ENCODE assay signal across 18 cellular contexts in genomic region chrX:128460835-128461234, GRCh38.
A peak's percentile ranks its signal among the peaks of the same experiment; 100 is the strongest.
DNase-seq lines count a peak whose midpoint lies in the region; ATAC-seq and TF ChIP-seq lines count a peak whose summit lies in the region.
"Had no signal": no experiment of that assay in that cellular context is flagged by ENCODE, and none has a peak within 500 bp of the region (broad histone marks: within the 10 kb centered on the region; RNA-seq: fewer than 3 reads in every experiment).

No MANE protein-coding gene starts in this region.

- H3K4me3 ChIP-seq in H7 (ENCODE audit: insufficient read depth, low read depth, low read length) (no peak overlapping the region), liver (ENCODE audit: low read depth in 1 of 3, low read length in 3 of 3) (no peak overlapping the region)
- H3K4me3 ChIP-seq: heart right ventricle had no signal

- no peaks in the 10 kb centered on the region for H3K4me1 ChIP-seq in liver (ENCODE audit: control insufficient read depth in 4 of 4, insufficient read depth in 4 of 4, low read length in 3 of 4)
- H3K4me1 ChIP-seq: heart right ventricle had no signal

- peaks cover 4% of the 10 kb centered on the region for H3K9me3 Mint-ChIP-seq in WTC11
- H3K9me3 Mint-ChIP-seq: activated CD4-positive, alpha-beta memory T cell treated with anti-CD3 and anti-CD28 coated beads, Interleukin-2, amount 10 ng/mL, durations not matched to agents 7 days and 5 days had no signal

- DNase-seq in H7, result peak; percentile 27
- peak; percentile 1 for DNase-seq in NCI-H524 treated with DMSO at 0.1 percent for 48 hours (lab: John Stamatoyannopoulos, UW)
- no peak for DNase-seq in WTC11 (ENCODE audit: low spot score)
- no peak for DNase-seq in left cardiac atrium
- no peak for DNase-seq in erythroblast (lab: John Stamatoyannopoulos, UW)
- no peak for DNase-seq in SHP77 (lab: John Stamatoyannopoulos, UW)
- DNase-seq: activated CD4-positive, alpha-beta memory T cell treated with anti-CD3 and anti-CD28 coated beads, Interleukin-2, amount 10 ng/mL, durations not matched to agents 7 days and 5 days; anterior cingulate cortex; CD4-positive, alpha-beta T cell; GDM1; heart right ventricle; T1000 had no signal

- POLR2A ChIA-PET in WTC11 (lab: Charles Lee), result no interaction called here

- no peaks in the 10 kb centered on the region; the same call in 1 of the 2 replicates for H3K36me3 Mint-ChIP-seq in WTC11
- H3K36me3 Mint-ChIP-seq: stimulated activated effector memory CD8-positive, alpha-beta T cell treated with anti-CD3 and anti-CD28 coated beads, Interleukin-12 subunit alpha, Interleukin-12 subunit beta, amount 100 ng/mL, for 72 hours had no signal

- H3K9ac ChIP-seq in liver (ENCODE audit: low read depth in 1 of 2, low read length in 2 of 2), result no peak overlapping the region

- no peaks in the 10 kb centered on the region for H3K4me1 Mint-ChIP-seq in WTC11
- H3K4me1 Mint-ChIP-seq: activated CD4-positive, alpha-beta memory T cell treated with anti-CD3 and anti-CD28 coated beads, Interleukin-2, amount 10 ng/mL, durations not matched to agents 7 days and 5 days; nephron; stimulated activated effector memory CD8-positive, alpha-beta T cell treated with anti-CD3 and anti-CD28 coated beads, Interleukin-12 subunit alpha, Interleukin-12 subunit beta, amount 100 ng/mL, for 72 hours had no signal

- ATAC-seq in WTC11, result peak; percentile 47; the same call in 1 of the 2 replicates
- no peak for ATAC-seq in left cardiac atrium
- ATAC-seq: heart right ventricle; Right ventricle myocardium inferior; sciatic nerve; stimulated activated effector memory CD8-positive, alpha-beta T cell treated with anti-CD3 and anti-CD28 coated beads, Interleukin-12 subunit alpha, Interleukin-12 subunit beta, amount 100 ng/mL, for 72 hours had no signal

- intact Hi-C loops in left cardiac atrium (cut with DNase I), result no loop called here

- H3K36me3 ChIP-seq in H7 (replicated peaks; ENCODE audit: control insufficient read depth, insufficient read depth, low read length) (no peaks in the 10 kb centered on the region), liver (ENCODE audit: control insufficient read depth in 4 of 4, insufficient read depth in 3 of 4, low read depth in 1 of 4, low read length in 3 of 4) (no peaks in the 10 kb centered on the region)
- H3K36me3 ChIP-seq: heart right ventricle had no signal

- WGBS in liver, result 53% methylated on average over 6 of the region's 6 CpGs

- H3K27me3 ChIP-seq in H7 (ENCODE audit: control insufficient read depth, insufficient read depth, low read length) (no peaks in the 10 kb centered on the region), liver (ENCODE audit: control insufficient read depth in 4 of 4, insufficient read depth in 4 of 4, low read length in 3 of 4) (peaks cover 0 to 3% (median 0%) of the 10 kb centered on the region in 4 donors)
- H3K27me3 ChIP-seq: heart right ventricle had no signal

- TF ChIP-seq CTCF in WTC11 (IDR thresholded peaks at IDR 0.05), result no peak
- TF ChIP-seq CTCF in liver (IDR thresholded peaks at IDR 0.05; ENCODE audit: low read depth, low read length, missing input control), result peak; percentile 8

- no peak for TF ChIP-seq RAD21 in liver (IDR thresholded peaks at IDR 0.05)

- H3K27me3 Mint-ChIP-seq in WTC11 (ENCODE audit: low read depth), result no peaks in the 10 kb centered on the region; the same call in 1 of the 2 replicates
- H3K27me3 Mint-ChIP-seq: activated CD4-positive, alpha-beta memory T cell treated with anti-CD3 and anti-CD28 coated beads, Interleukin-2, amount 10 ng/mL, durations not matched to agents 7 days and 5 days; CD4-positive, alpha-beta T cell had no signal

- H3K9me3 ChIP-seq in liver (ENCODE audit: control insufficient read depth in 4 of 4, low read length in 3 of 4), result no peaks in the 10 kb centered on the region

- H3K27ac Mint-ChIP-seq in WTC11, result no peak overlapping the region
- H3K27ac Mint-ChIP-seq: activated CD4-positive, alpha-beta memory T cell treated with anti-CD3 and anti-CD28 coated beads, Interleukin-2, amount 10 ng/mL, durations not matched to agents 7 days and 5 days; activated T-helper 2 cell treated with anti-CD3 and anti-CD28 coated beads, Interferon-gamma antibody, Interleukin-2, Interleukin-4, amounts not matched to agents 10 μg/mL and 5 μg/mL and 100 μg/mL, durations not matched to agents 14 hours and 24 hours and 36 hours; CD4-positive, alpha-beta T cell; nephron; stimulated activated effector memory CD8-positive, alpha-beta T cell treated with anti-CD3 and anti-CD28 coated beads, Interleukin-12 subunit alpha, Interleukin-12 subunit beta, amount 100 ng/mL, for 72 hours had no signal

- CTCF ChIA-PET in WTC11 (lab: Charles Lee), result interaction anchor here (0.7 kb wide), 1 partner anchor 52 kb away, joined by 3 read pairs; no protein-coding TSS in a partner anchor

- TF ChIP-seq POLR2A in erythroblast (IDR thresholded peaks at IDR 0.05; ENCODE audit: low read length), result no peak

- H3K4me3 Mint-ChIP-seq in WTC11, result no peak overlapping the region
- H3K4me3 Mint-ChIP-seq: activated CD4-positive, alpha-beta memory T cell treated with anti-CD3 and anti-CD28 coated beads, Interleukin-2, amount 10 ng/mL, durations not matched to agents 7 days and 5 days; CD4-positive, alpha-beta T cell; nephron; stimulated activated effector memory CD8-positive, alpha-beta T cell treated with anti-CD3 and anti-CD28 coated beads, Interleukin-12 subunit alpha, Interleukin-12 subunit beta, amount 100 ng/mL, for 72 hours had no signal

- H3K27ac ChIP-seq in liver (ENCODE audit: low read depth in 1 of 2, low read length in 2 of 2), result no peak overlapping the region
- H3K27ac ChIP-seq: heart right ventricle had no signal

TF ChIP-seq in WTC11, 78 proteins besides CTCF, POLR2A, EP300 and RAD21 (continues in another document):
- no peak for TF ChIP-seq JAZF1 (CRISPR knock-in tag; IDR thresholded peaks at IDR 0.05)
- no peak for TF ChIP-seq FOXP4 (CRISPR knock-in tag; IDR thresholded peaks at IDR 0.05)
- TF ChIP-seq E2F5 (CRISPR knock-in tag; IDR thresholded peaks at IDR 0.05), result no peak
- no peak for TF ChIP-seq ZNF263 (CRISPR knock-in tag; IDR thresholded peaks at IDR 0.05; ENCODE audit: low read depth)
- TF ChIP-seq GRHL2 (CRISPR knock-in tag; IDR thresholded peaks at IDR 0.05; ENCODE audit: insufficient replicate concordance, severe bottlenecking), result no peak

TF ChIP-seq in liver, 16 proteins besides CTCF, POLR2A, EP300 and RAD21:
- TF ChIP-seq YY1 (IDR thresholded peaks at IDR 0.05) (no peak), GABPA (IDR thresholded peaks at IDR 0.05 in 1 of 2, conservative IDR thresholded peaks at IDR 0.05 in 1 of 2) (no peak), EGR1 (IDR thresholded peaks at IDR 0.05; ENCODE audit: low read depth in 2 of 2) (no peak), SP1 (IDR thresholded peaks at IDR 0.05) (no peak), ATF3 (IDR thresholded peaks at IDR 0.05) (no peak), RXRA (IDR thresholded peaks at IDR 0.05) (no peak), HNF4A (conservative IDR thresholded peaks at IDR 0.05) (no peak), MAX (IDR thresholded peaks at IDR 0.05) (no peak), FOXA1 (IDR thresholded peaks at IDR 0.05) (no peak)
TF ChIP-seq in liver: peak in this region for 0.

Comparison
In these comparisons a context has a peak if more than half of its experiments do, and no peak if none do; other contexts are left out.
1. DNase-seq: peak in H7 (single experiment) and NCI-H524 treated with DMSO at 0.1 percent for 48 hours (single experiment); none in WTC11 (single experiment), left cardiac atrium (single experiment), erythroblast (0 of 2) and SHP77 (0 of 2).